ENCODE assay signal across 8 cellular contexts in genomic region chr6:163415620-163416379, GRCh38. TPM values are rescaled to one million over a fixed set of nuclear protein-coding genes. Genes with fewer than 3 reads are reported as not detected.
DNase-seq lines count a peak whose midpoint lies in the region; ATAC-seq and TF ChIP-seq lines count a peak whose summit lies in the region.

No MANE protein-coding gene starts in this region.

- H3K27ac Mint-ChIP-seq in naive thymus-derived CD8-positive, alpha-beta T cell, result peak overlapping the region; percentile 84 to 97 (median 94)

- no peaks in the 10 kb centered on the region for H3K27me3 Mint-ChIP-seq in naive thymus-derived CD8-positive, alpha-beta T cell

- TF ChIP-seq CTCF in 22Rv1 (IDR thresholded peaks at IDR 0.05) (no peak), epithelial cell of proximal tubule (conservative IDR thresholded peaks at IDR 0.05; ENCODE audit: low read depth, low read length) (no peak)

- POLR2A ChIA-PET in naive thymus-derived CD8-positive, alpha-beta T cell (lab: Charles Lee), result interaction anchor here (0.6 to 1.7 kb wide), 4 partner anchors 10 to 678 kb away, joined by 3 to 7 read pairs (median 4); no protein-coding TSS in a partner anchor

- H3K36me3 Mint-ChIP-seq in naive thymus-derived CD8-positive, alpha-beta T cell, result no peaks in the 10 kb centered on the region

- H3K27ac ChIP-seq in 22Rv1, result peak overlapping the region; percentile 88

- H3K4me3 ChIP-seq in epithelial cell of proximal tubule (ENCODE audit: low read depth, low read length), result peak overlapping the region; percentile 86

- ATAC-seq in GM18511 (IDR thresholded peaks at IDR 0.05; ENCODE audit: unreplicated experiment), result peak; percentile 5
- no peak for ATAC-seq in naive thymus-derived CD8-positive, alpha-beta T cell

- DNase-seq in NAMALWA (ENCODE audit: low spot score) (peak; percentile 80), epithelial cell of proximal tubule (ENCODE audit: low read depth) (no peak), ureter (ENCODE audit: low spot score) (peak; percentile 64), NCI-H187 (lab: John Stamatoyannopoulos, UW) (no peak)
- DNase-seq in activated CD8-positive, alpha-beta memory T cell treated with anti-CD3 and anti-CD28 coated beads, Interleukin-2, amount 50 U/mL, for 4 hours, result peak; percentile 30
- peak in 8 of 10 donors; percentile 10 to 61 (median 30) for DNase-seq in naive thymus-derived CD8-positive, alpha-beta T cell

- peak overlapping the region; percentile 89 to 99 (median 94) for H3K4me3 Mint-ChIP-seq in naive thymus-derived CD8-positive, alpha-beta T cell

- H3K4me1 Mint-ChIP-seq in naive thymus-derived CD8-positive, alpha-beta T cell, result peaks cover 24 to 54% (median 45%) of the 10 kb centered on the region in 4 donors

- no peaks in the 10 kb centered on the region for H3K9me3 Mint-ChIP-seq in naive thymus-derived CD8-positive, alpha-beta T cell

RNA-seq across cellular contexts. Expression of gene QKI, which starts 1.3 kb away (rescaled TPM):
- total RNA-seq in epithelial cell of proximal tubule, result 95.0 and 140 TPM in 2 replicates
- 10 to 100 TPM; 64.0 to 65.7 TPM for total RNA-seq in naive thymus-derived CD8-positive, alpha-beta T cell
- polyA plus RNA-seq in naive thymus-derived CD8-positive, alpha-beta T cell, result 10 to 100 TPM in 2 of 3 donors, 1 to 10 TPM in 1; 8.8 to 36.0 (median 29.6) TPM
- 96.7 TPM for total RNA-seq in ureter

Comparison
In these comparisons a context has a peak if more than half of its experiments do, and no peak if none do; other contexts are left out.
1. DNase-seq: peak in NAMALWA (single experiment), activated CD8-positive, alpha-beta memory T cell treated with anti-CD3 and anti-CD28 coated beads, Interleukin-2, amount 50 U/mL, for 4 hours (single experiment), naive thymus-derived CD8-positive, alpha-beta T cell (8 of 10) and ureter (single experiment); none in epithelial cell of proximal tubule (single experiment) and NCI-H187 (0 of 2).